In the genomic region with DNA sequence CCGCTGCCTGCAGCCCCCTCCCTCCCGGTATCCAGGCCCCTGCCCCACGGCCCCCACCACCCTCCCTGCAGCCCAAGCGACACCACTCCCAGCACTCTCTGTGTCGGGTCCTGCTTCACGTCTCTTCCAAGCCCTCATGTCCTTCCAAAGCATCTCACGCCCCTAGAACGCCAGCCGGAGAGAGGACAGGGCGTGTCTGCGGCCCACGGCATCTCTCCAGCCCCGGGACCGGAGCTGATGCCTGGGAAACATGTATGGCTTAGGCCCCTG, we compare ENCODE assay signal across 1 cellular context.
A peak's percentile ranks its signal among the peaks of the same experiment; 100 is the strongest.
TF ChIP-seq lines count a peak whose summit lies in the region.

No MANE protein-coding gene starts in this region.

TF ChIP-seq in HepG2, 621 proteins besides CTCF, POLR2A, EP300 and RAD21:
- peak; percentile 32 for TF ChIP-seq AGO2 (optimal IDR thresholded peaks at IDR 0.05; ENCODE audit: low read depth, low read length)
- no peak for TF ChIP-seq RNF2 (conservative IDR thresholded peaks at IDR 0.05; ENCODE audit: low read depth)
